ENCODE assay signal across 10 cellular contexts in genomic region chr3:49729966-49730365, GRCh38. TPM values are rescaled to one million over a fixed set of nuclear protein-coding genes. Genes with fewer than 3 reads are reported as not detected.
"Had no signal": no experiment of that assay in that cellular context is flagged by ENCODE, and none has a peak within 500 bp of the region (broad histone marks: within the 10 kb centered on the region; RNA-seq: fewer than 3 reads in every experiment).

No MANE protein-coding gene starts in this region.

RNA-seq across cellular contexts. Expression of gene AMIGO3, which starts 10.5 kb away (rescaled TPM):
- total RNA-seq: kidney, kidney epithelial cell, left colon, left ventricle myocardium inferior, left ventricle myocardium superior, liver, lower lobe of right lung, mesenteric fat pad, mucosa of descending colon had no signal
- polyA plus RNA-seq: mammary epithelial cell had no signal
